17 cellular contexts compared by ENCODE assay signal in genomic region chr21:42294273-42294880, GRCh38. TPM values are rescaled to one million over a fixed set of nuclear protein-coding genes. Genes with fewer than 3 reads are reported as not detected.
DNase-seq lines count a peak whose midpoint lies in the region; ATAC-seq and TF ChIP-seq lines count a peak whose summit lies in the region.
"Had no signal": no experiment of that assay in that cellular context is flagged by ENCODE, and none has a peak within 500 bp of the region (broad histone marks: within the 10 kb centered on the region; RNA-seq: fewer than 3 reads in every experiment).

No MANE protein-coding gene starts in this region.

- H3K9me1 ChIP-seq in IMR-90 (ENCODE audit: insufficient read depth, low read length), result peaks cover 6% of the 10 kb centered on the region

- H3K4me1 ChIP-seq in IMR-90 (ENCODE audit: control insufficient read depth, insufficient read depth, low read length), result no peaks in the 10 kb centered on the region
- H3K4me1 ChIP-seq: A549, Caco-2, HAP-1 had no signal

- no peak overlapping the region for H2BK20ac ChIP-seq in IMR-90 (ENCODE audit: low read depth, low read length)

- no TSS peak for BruUV-seq in IMR-90 (replicated peaks; lab: Mats Ljungman, UMichigan)

- no peak overlapping the region for H2BK15ac ChIP-seq in IMR-90 (ENCODE audit: low read depth, low read length)

- peaks cover 34% of the 10 kb centered on the region for H3K36me3 Mint-ChIP-seq in endothelial cell (ENCODE audit: low read depth, unreplicated experiment)
- H3K36me3 Mint-ChIP-seq in type B pancreatic cell, result peaks cover 11% of the 10 kb centered on the region

- no peak overlapping the region for H4K8ac ChIP-seq in IMR-90 (ENCODE audit: low read depth in 2 of 2, low read length in 2 of 2)

- no peak overlapping the region for H2BK120ac ChIP-seq in IMR-90 (ENCODE audit: low read depth, low read length)

- CTCF ChIA-PET in IMR-90 (lab: Yijun Ruan, JAX), result no interaction called here

- no peak for TF ChIP-seq POLR2A in IMR-90 (IDR thresholded peaks at IDR 0.05; ENCODE audit: low read depth, low read length)

- H3K27ac Mint-ChIP-seq in endothelial cell (ENCODE audit: unreplicated experiment), result peak overlapping the region; percentile 52
- peak overlapping the region; percentile 50 for H3K27ac Mint-ChIP-seq in type B pancreatic cell
- H3K27ac Mint-ChIP-seq: CD4-positive, alpha-beta T cell had no signal

- peaks cover 10% of the 10 kb centered on the region for H3K27me3 Mint-ChIP-seq in endothelial cell (ENCODE audit: unreplicated experiment)
- peaks cover 4% of the 10 kb centered on the region for H3K27me3 Mint-ChIP-seq in type B pancreatic cell
- H3K27me3 Mint-ChIP-seq: CD4-positive, alpha-beta T cell had no signal

- in situ Hi-C loops in IMR-90 (cut with MboI; ENCODE audit: low sequenced_read_pairs), result no loop called here

- no peak for TF ChIP-seq CTCF in IMR-90 (conservative IDR thresholded peaks at IDR 0.05; ENCODE audit: low read depth, low read length)
- no peak for TF ChIP-seq CTCF in endothelial cell (IDR thresholded peaks at IDR 0.05; ENCODE audit: unreplicated experiment)
- TF ChIP-seq CTCF in type B pancreatic cell (conservative IDR thresholded peaks at IDR 0.05), result no peak

- no peak overlapping the region for H3K14ac ChIP-seq in IMR-90 (replicated peaks; ENCODE audit: low read depth, low read length)

- H3K4me3 Mint-ChIP-seq in endothelial cell (ENCODE audit: unreplicated experiment) (no peak overlapping the region), type B pancreatic cell (no peak overlapping the region)
- H3K4me3 Mint-ChIP-seq: CD4-positive, alpha-beta T cell had no signal

- H3K18ac ChIP-seq in IMR-90 (ENCODE audit: low read depth, low read length), result no peak overlapping the region

- H4K20me1 ChIP-seq in IMR-90 (ENCODE audit: insufficient read depth, low read length), result no peaks in the 10 kb centered on the region; the same call in 1 of the 2 replicates

- H3K36me3 ChIP-seq in IMR-90 (ENCODE audit: control insufficient read depth, insufficient read depth, low read length), result peaks cover 21% of the 10 kb centered on the region; the same call in 1 of the 2 replicates
- H3K36me3 ChIP-seq: HAP-1 had no signal

- H4K91ac ChIP-seq in IMR-90 (ENCODE audit: insufficient read depth, low read depth, low read length), result no peak overlapping the region

- peak overlapping the region; percentile 17 for H2AFZ ChIP-seq in IMR-90 (replicated peaks; ENCODE audit: low read length, poor library complexity)
- H2AFZ ChIP-seq: GM23248 had no signal

- 93% methylated on average over 5 of the region's 22 CpGs; no CpG with 5 or more reads in 1 of the 2 experiments for WGBS in IMR-90 (ENCODE audit: extremely low coverage in 2 of 2, insufficient read length in 1 of 2), 2 experiments

- H3K27me3 ChIP-seq in IMR-90 (ENCODE audit: control insufficient read depth, insufficient read depth, low read length), result peaks cover 6% of the 10 kb centered on the region

- no peak overlapping the region for H2BK5ac ChIP-seq in IMR-90 (ENCODE audit: low read depth, low read length, poor library complexity, severe bottlenecking)

- H4K5ac ChIP-seq in IMR-90 (ENCODE audit: low read depth, low read length), result no peak overlapping the region

- dilution Hi-C loops in IMR-90 (cut with HindIII; ENCODE audit: low sequenced_read_pairs, unreplicated experiment), result no loop called here

- H3K4me1 Mint-ChIP-seq in endothelial cell (ENCODE audit: unreplicated experiment) (peaks cover 22% of the 10 kb centered on the region), type B pancreatic cell (ENCODE audit: unreplicated experiment) (peaks cover 6% of the 10 kb centered on the region)

- ATAC-seq in IMR-90 (ENCODE audit: low read depth), result no peak
- no peak for ATAC-seq in HG02870 (IDR thresholded peaks at IDR 0.05; ENCODE audit: unreplicated experiment)
- ATAC-seq: A549 had no signal

- DNase-seq in NCI-H1092 treated with DMSO at 0.1 percent for 48 hours (lab: John Stamatoyannopoulos, UW) (peak; percentile 11), NCI-H1092 (lab: John Stamatoyannopoulos, UW) (no peak), IMR-90 (no peak), endothelial cell (ENCODE audit: low spot score) (no peak), type B pancreatic cell (ENCODE audit: extremely low spot score, unreplicated experiment) (no peak), NCI-H526 (lab: John Stamatoyannopoulos, UW) (no peak)
- DNase-seq: AML-193; Caco-2; CD4-positive, alpha-beta T cell; GM23248 had no signal

- no peak overlapping the region for H3K27ac ChIP-seq in IMR-90 (ENCODE audit: insufficient read depth, low read length)
- H3K27ac ChIP-seq: 22Rv1, A549, C4-2B, GM23248 had no signal

- no peak overlapping the region for H3K4me2 ChIP-seq in IMR-90 (ENCODE audit: low read depth, low read length)
- H3K4me2 ChIP-seq: A549 had no signal

- H2AK9ac ChIP-seq in IMR-90 (replicated peaks; ENCODE audit: low read depth, low read length, poor library complexity), result no peak overlapping the region

- H3K4me3 ChIP-seq in IMR-90 (ENCODE audit: insufficient read depth, low read depth, low read length), result no peak overlapping the region
- H3K4me3 ChIP-seq: A549, GM23248, HAP-1 had no signal

- no peaks in the 10 kb centered on the region; the same call in 1 of the 2 replicates for H3K9me3 ChIP-seq in IMR-90 (ENCODE audit: control insufficient read depth, insufficient read depth, low read length)
- H3K9me3 ChIP-seq: A549, Caco-2, HAP-1 had no signal

- H3K9me3 Mint-ChIP-seq in endothelial cell (ENCODE audit: unreplicated experiment) (no peaks in the 10 kb centered on the region), type B pancreatic cell (no peaks in the 10 kb centered on the region)
- H3K9me3 Mint-ChIP-seq: CD4-positive, alpha-beta T cell had no signal

- no peak for TF ChIP-seq RAD21 in IMR-90 (IDR thresholded peaks at IDR 0.05; ENCODE audit: low read length)

- H3K9ac ChIP-seq in IMR-90 (ENCODE audit: low read depth, low read length), result no peak overlapping the region
- H3K9ac ChIP-seq: GM23248 had no signal

- no peak overlapping the region for H2AK5ac ChIP-seq in IMR-90 (ENCODE audit: low read depth, low read length)

- H3K23ac ChIP-seq in IMR-90 (ENCODE audit: low read depth, low read length), result no peak overlapping the region

- no peak overlapping the region for H3K4ac ChIP-seq in IMR-90 (ENCODE audit: low read depth, low read length)

- POLR2A ChIA-PET in IMR-90 (lab: Charles Lee; ENCODE audit: unreplicated experiment), result no interaction called here

- intact Hi-C loops in IMR-90 (cut with micrococcal nuclease), result no loop called here

- H3K56ac ChIP-seq in IMR-90 (ENCODE audit: extremely low read depth, insufficient read depth, low read length), result no peak overlapping the region

- no peaks in the 10 kb centered on the region for H3K79me1 ChIP-seq in IMR-90 (ENCODE audit: low read depth in 1 of 2, low read length in 2 of 2)

TF ChIP-seq in IMR-90, 13 proteins besides CTCF, POLR2A, EP300 and RAD21:
- TF ChIP-seq MXI1 (IDR thresholded peaks at IDR 0.05; ENCODE audit: borderline replicate concordance, low read depth, low read length) (no peak), RCOR1 (IDR thresholded peaks at IDR 0.05; ENCODE audit: insufficient replicate concordance, low read length) (no peak), FOS (IDR thresholded peaks at IDR 0.05; ENCODE audit: low read depth, low read length) (no peak), CHD1 (IDR thresholded peaks at IDR 0.05; ENCODE audit: low read depth, low read length) (no peak), NFE2L2 (IDR thresholded peaks at IDR 0.05; ENCODE audit: low read depth, low read length) (no peak), BHLHE40 (IDR thresholded peaks at IDR 0.05; ENCODE audit: low read depth, low read length) (no peak), RFX5 (IDR thresholded peaks at IDR 0.05; ENCODE audit: low read depth, low read length) (no peak), MAZ (IDR thresholded peaks at IDR 0.05; ENCODE audit: borderline replicate concordance, low read depth, low read length) (no peak), USF2 (IDR thresholded peaks at IDR 0.05; ENCODE audit: low read depth, low read length) (no peak), SMC3 (IDR thresholded peaks at IDR 0.05; ENCODE audit: low read depth, low read length) (no peak), ELK1 (IDR thresholded peaks at IDR 0.05; ENCODE audit: borderline replicate concordance, low read depth, low read length) (no peak), MAFK (IDR thresholded peaks at IDR 0.05; ENCODE audit: low read depth, low read length) (no peak), CEBPB (IDR thresholded peaks at IDR 0.05; ENCODE audit: low read depth, low read length) (no peak)

RNA-seq across cellular contexts. Expression of gene TFF3, which starts 20.8 kb away (rescaled TPM):
- total RNA-seq in IMR-90 (2012; rRNA removed) (not detected in 2 replicates), endothelial cell (ENCODE audit: unreplicated experiment) (not detected), type B pancreatic cell (ENCODE audit: low replicate concordance) (31.5 and 183 TPM in 2 replicates)
- not detected in 2 replicates for polyA plus RNA-seq in IMR-90 (2012; rRNA removed)
- polyA plus RNA-seq in IMR-90 (2012; cell fraction: cytosol; rRNA removed), result not detected in 2 replicates
- not detected in 2 replicates for polyA plus RNA-seq in IMR-90 (2012; cell fraction: nucleus; rRNA removed; ENCODE audit: low replicate concordance)
- total RNA-seq: CD4-positive, alpha-beta T cell; GM23248; H4 had no signal
- polyA plus RNA-seq: BJ, GM23248 had no signal

RNA-seq across cellular contexts. Expression of gene TFF2, which starts 56.4 kb away (rescaled TPM):
- total RNA-seq in IMR-90 (2012; rRNA removed) (not detected in 2 replicates), endothelial cell (ENCODE audit: unreplicated experiment) (not detected), type B pancreatic cell (ENCODE audit: low replicate concordance) (5.2 and 11.3 TPM in 2 replicates)
- not detected in 2 replicates for polyA plus RNA-seq in IMR-90 (2012; rRNA removed)
- polyA plus RNA-seq in IMR-90 (2012; cell fraction: cytosol; rRNA removed), result not detected in 2 replicates
- not detected in 2 replicates for polyA plus RNA-seq in IMR-90 (2012; cell fraction: nucleus; rRNA removed; ENCODE audit: low replicate concordance)
- total RNA-seq: CD4-positive, alpha-beta T cell; GM23248; H4 had no signal
- polyA plus RNA-seq: A549, BJ, GM23248 had no signal

Comparison
In these comparisons a context has a peak if more than half of its experiments do, and no peak if none do; other contexts are left out.
1. RNA of gene TFF3, which starts 20.8 kb away (total RNA-seq): 31.5 to 183 TPM in type B pancreatic cell; not detected in IMR-90 and not detected in endothelial cell (single experiment); every median in the first group is over 10 times any median in the second.